ENCODE assay signal across 30 cellular contexts in the genomic region with DNA sequence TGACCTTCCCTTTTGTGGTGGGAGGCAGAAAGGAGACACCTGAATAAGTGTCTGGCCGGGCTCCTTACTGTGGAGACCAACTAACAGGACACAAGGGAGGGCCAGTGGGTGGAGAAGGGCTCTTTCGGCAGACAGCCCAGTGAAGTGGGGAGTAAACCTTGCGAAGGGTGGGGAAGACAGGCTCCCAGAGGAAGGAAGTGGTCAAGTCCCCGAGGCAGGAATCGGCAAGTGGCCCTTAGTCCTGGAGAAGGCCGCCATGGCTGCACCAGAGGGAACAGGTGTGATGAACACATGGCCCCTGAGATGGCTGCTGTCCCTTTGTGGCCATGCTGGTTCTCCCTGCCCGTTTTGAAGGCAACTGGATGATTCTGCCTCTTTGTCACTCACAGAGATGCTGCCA.
"Had no signal": no experiment of that assay in that cellular context is flagged by ENCODE, and none has a peak within 500 bp of the region (broad histone marks: within the 10 kb centered on the region; RNA-seq: fewer than 3 reads in every experiment).

No MANE protein-coding gene starts in this region.

- H3K36me3 Mint-ChIP-seq: memory B cell; naive thymus-derived CD4-positive, alpha-beta T cell; neural progenitor cell had no signal

- H3K79me2 ChIP-seq: hepatocyte had no signal

- H3K4me1 ChIP-seq: colonic mucosa, esophagus muscularis mucosa, foreskin keratinocyte, gastroesophageal sphincter, heart left ventricle, neural progenitor cell, right lobe of liver, suprapubic skin, transverse colon had no signal

- H3K9me3 Mint-ChIP-seq: central memory CD8-positive, alpha-beta T cell; dendritic cell treated with granulocyte-macrophage colony-stimulating factor and Interleukin-4, amounts not matched to agents 40 ng/mL and 50 ng/mL, for 4 days; nephron; neural progenitor cell had no signal

- H3K27ac Mint-ChIP-seq: dendritic cell treated with granulocyte-macrophage colony-stimulating factor and Interleukin-4, amounts not matched to agents 40 ng/mL and 50 ng/mL, for 4 days; memory B cell; mesothelial cell of epicardium; naive thymus-derived CD4-positive, alpha-beta T cell; nephron; neural progenitor cell had no signal

- H3K9me3 ChIP-seq: colonic mucosa, esophagus muscularis mucosa, heart left ventricle, mucosa of descending colon, ovary, right lobe of liver, suprapubic skin had no signal

- DNase-seq: colonic mucosa; effector CD8-positive, alpha-beta T cell; foreskin keratinocyte; heart left ventricle; kidney glomerular epithelial cell; mucosa of descending colon; naive thymus-derived CD4-positive, alpha-beta T cell; nucleus accumbens; ovary; retina; small intestine; stimulated activated CD4-positive, alpha-beta T cell treated with anti-CD3 and anti-CD28 coated beads, Interleukin-12 subunit alpha, Interleukin-12 subunit beta, amount 100 ng/mL, for 4 hours; stimulated activated CD4-positive, alpha-beta T cell treated with anti-CD3 and anti-CD28 coated beads, Interleukin-1b, Interleukin-23, amount 100 ng/mL, for 48 hours; stimulated activated CD4-positive, alpha-beta T cell treated with anti-CD3 and anti-CD28 coated beads, Interleukin-4, amount 100 ng/mL, for 1 hour; stimulated activated CD8-positive, alpha-beta memory T cell treated with anti-CD3 and anti-CD28 coated beads, Interleukin-4, amount 100 ng/mL, for 48 hours; stimulated activated naive CD4-positive, alpha-beta T cell; stimulated activated naive CD8-positive, alpha-beta T cell treated with anti-CD3 and anti-CD28 coated beads, Interleukin-15, amount 100 ng/mL, for 72 hours; transverse colon had no signal

- H3K4me3 Mint-ChIP-seq: central memory CD8-positive, alpha-beta T cell; dendritic cell treated with granulocyte-macrophage colony-stimulating factor and Interleukin-4, amounts not matched to agents 40 ng/mL and 50 ng/mL, for 4 days; memory B cell; mesothelial cell of epicardium; naive thymus-derived CD4-positive, alpha-beta T cell; nephron; neural progenitor cell; stimulated activated naive CD8-positive, alpha-beta T cell treated with anti-CD3 and anti-CD28 coated beads, Interleukin-15, amount 100 ng/mL, for 72 hours had no signal

- H3K27ac ChIP-seq: colonic mucosa, esophagus muscularis mucosa, foreskin keratinocyte, gastroesophageal sphincter, heart left ventricle, hepatocyte, neural progenitor cell, ovary, right lobe of liver, suprapubic skin, transverse colon had no signal

- H3K36me3 ChIP-seq: colonic mucosa, esophagus muscularis mucosa, gastroesophageal sphincter, heart left ventricle, neural progenitor cell, ovary, right lobe of liver, suprapubic skin, transverse colon had no signal

- H3K27me3 ChIP-seq: colonic mucosa, esophagus muscularis mucosa, gastroesophageal sphincter, heart left ventricle, hepatocyte, neural progenitor cell, right lobe of liver, suprapubic skin, transverse colon had no signal

- H2AFZ ChIP-seq: hepatocyte had no signal

- H3K4me2 ChIP-seq: hepatocyte, neural progenitor cell had no signal

- H3K4me3 ChIP-seq: colonic mucosa, esophagus muscularis mucosa, gastroesophageal sphincter, heart left ventricle, hepatocyte, lung, mucosa of descending colon, neural progenitor cell, ovary, right lobe of liver, suprapubic skin, transverse colon had no signal

- H3K27me3 Mint-ChIP-seq: central memory CD8-positive, alpha-beta T cell; dendritic cell treated with granulocyte-macrophage colony-stimulating factor and Interleukin-4, amounts not matched to agents 40 ng/mL and 50 ng/mL, for 4 days; memory B cell; naive thymus-derived CD4-positive, alpha-beta T cell; stimulated activated naive CD8-positive, alpha-beta T cell treated with anti-CD3 and anti-CD28 coated beads, Interleukin-15, amount 100 ng/mL, for 72 hours had no signal

- ATAC-seq: foreskin keratinocyte; gastroesophageal sphincter; heart left ventricle; mucosa of descending colon; naive thymus-derived CD4-positive, alpha-beta T cell; stimulated activated naive CD8-positive, alpha-beta T cell treated with anti-CD3 and anti-CD28 coated beads, Interleukin-15, amount 100 ng/mL, for 72 hours had no signal

- H3K4me1 Mint-ChIP-seq: central memory CD8-positive, alpha-beta T cell; memory B cell; naive thymus-derived CD4-positive, alpha-beta T cell; nephron; neural progenitor cell; stimulated activated naive CD8-positive, alpha-beta T cell treated with anti-CD3 and anti-CD28 coated beads, Interleukin-15, amount 100 ng/mL, for 72 hours had no signal
